21 cellular contexts compared by ENCODE assay signal in genomic region chr6:16868968-16869367, GRCh38.
"Had no signal": no experiment of that assay in that cellular context is flagged by ENCODE, and none has a peak within 500 bp of the region (broad histone marks: within the 10 kb centered on the region; RNA-seq: fewer than 3 reads in every experiment).

No MANE protein-coding gene starts in this region.

- H3K4me3 ChIP-seq: adrenal gland, body of pancreas, lung, stomach had no signal

- H3K4me1 ChIP-seq: adrenal gland, body of pancreas, stomach had no signal

- H3K27me3 ChIP-seq: adrenal gland, body of pancreas had no signal

- H3K27ac ChIP-seq: adrenal gland, body of pancreas, stomach, WERI-Rb-1 had no signal

- H3K9me3 Mint-ChIP-seq: activated naive CD4-positive, alpha-beta T cell treated with anti-CD3 and anti-CD28 coated beads, Interleukin-2, amount 50 U/mL, for 72 hours; effector memory CD8-positive, alpha-beta T cell; nephron; stimulated activated effector memory CD8-positive, alpha-beta T cell treated with anti-CD3 and anti-CD28 coated beads, Interleukin-12 subunit alpha, Interleukin-12 subunit beta, amount 100 ng/mL, for 72 hours had no signal

- ATAC-seq: activated naive CD4-positive, alpha-beta T cell treated with anti-CD3 and anti-CD28 coated beads, Interleukin-2, amount 50 U/mL, for 72 hours; body of pancreas; effector memory CD8-positive, alpha-beta T cell; sciatic nerve; stimulated activated effector memory CD8-positive, alpha-beta T cell treated with anti-CD3 and anti-CD28 coated beads, Interleukin-12 subunit alpha, Interleukin-12 subunit beta, amount 100 ng/mL, for 72 hours had no signal

- H3K36me3 Mint-ChIP-seq: activated naive CD4-positive, alpha-beta T cell treated with anti-CD3 and anti-CD28 coated beads, Interleukin-2, amount 50 U/mL, for 72 hours; stimulated activated effector memory CD8-positive, alpha-beta T cell treated with anti-CD3 and anti-CD28 coated beads, Interleukin-12 subunit alpha, Interleukin-12 subunit beta, amount 100 ng/mL, for 72 hours had no signal

- H3K9me3 ChIP-seq: adrenal gland, body of pancreas, stomach had no signal

- H3K4me3 Mint-ChIP-seq: effector memory CD8-positive, alpha-beta T cell; nephron; stimulated activated effector memory CD8-positive, alpha-beta T cell treated with anti-CD3 and anti-CD28 coated beads, Interleukin-12 subunit alpha, Interleukin-12 subunit beta, amount 100 ng/mL, for 72 hours had no signal

- H3K4me1 Mint-ChIP-seq: stimulated activated effector memory CD8-positive, alpha-beta T cell treated with anti-CD3 and anti-CD28 coated beads, Interleukin-12 subunit alpha, Interleukin-12 subunit beta, amount 100 ng/mL, for 72 hours had no signal

- DNase-seq: activated CD4-positive, alpha-beta T cell treated with anti-CD3 and anti-CD28 coated beads for 1 hour; activated CD4-positive, alpha-beta T cell treated with anti-CD3 and anti-CD28 coated beads, Interleukin-2, amount 50 U/mL, for 4 hours; activated gamma-delta T cell treated with Interleukin-2 at 50 U/mL for 16 hours; adrenal gland; body of pancreas; effector memory CD8-positive, alpha-beta T cell; foreskin melanocyte; glutamatergic neuron; hippocampal formation; midbrain; nucleus accumbens; stimulated activated CD4-positive, alpha-beta T cell treated with anti-CD3 and anti-CD28 coated beads, Interleukin-4, amount 100 ng/mL, for 24 hours; stomach; trophoblast cell; WERI-Rb-1 had no signal

- H3K27ac Mint-ChIP-seq: activated naive CD4-positive, alpha-beta T cell treated with anti-CD3 and anti-CD28 coated beads, Interleukin-2, amount 50 U/mL, for 72 hours; effector memory CD8-positive, alpha-beta T cell; nephron; stimulated activated effector memory CD8-positive, alpha-beta T cell treated with anti-CD3 and anti-CD28 coated beads, Interleukin-12 subunit alpha, Interleukin-12 subunit beta, amount 100 ng/mL, for 72 hours had no signal

- H3K36me3 ChIP-seq: adrenal gland, stomach, WERI-Rb-1 had no signal

- FAIRE-seq: islet of Langerhans had no signal
